In genomic region chr22:24982301-24983056, GRCh38 we compare ENCODE assay signal across 20 cellular contexts. TPM values are rescaled to one million over a fixed set of nuclear protein-coding genes. Genes with fewer than 3 reads are reported as not detected.
A peak's percentile ranks its signal among the peaks of the same experiment; 100 is the strongest.
DNase-seq lines count a peak whose midpoint lies in the region; ATAC-seq lines count a peak whose summit lies in the region.
"Had no signal": no experiment of that assay in that cellular context is flagged by ENCODE, and none has a peak within 500 bp of the region (broad histone marks: within the 10 kb centered on the region; RNA-seq: fewer than 3 reads in every experiment).

No MANE protein-coding gene starts in this region.

- H3K9ac ChIP-seq in HUES64 (ENCODE audit: low read depth, low read length) (peak overlapping the region; percentile 24; the same call in 1 of the 2 replicates), skeletal muscle tissue (ENCODE audit: low read depth in 1 of 3, low read length in 3 of 3) (peak overlapping the region in 1 of 3 donors; percentile 33)

- ATAC-seq in HG03439 (IDR thresholded peaks at IDR 0.05; ENCODE audit: unreplicated experiment), result no peak
- ATAC-seq: natural killer cell treated with Interleukin-12 subunit alpha and Interleukin-12 subunit beta and Interleukin-15 and Interleukin-18, amount 100 ng/mL, for 72 hours had no signal

- WGBS in HUES64, result 88% methylated on average over 8 of the region's 8 CpGs

- H3K4me3 ChIP-seq in HUES64 (ENCODE audit: low read length), result no peak overlapping the region
- no peak overlapping the region for H3K4me3 ChIP-seq in skeletal muscle tissue (ENCODE audit: low read length in 3 of 3)
- no peak overlapping the region for H3K4me3 ChIP-seq in effector memory CD4-positive, alpha-beta T cell (ENCODE audit: insufficient read depth, low read depth, low read length, poor library complexity, severe bottlenecking)

- H3K36me3 ChIP-seq in HUES64 (ENCODE audit: insufficient read depth, low read length) (no peaks in the 10 kb centered on the region), skeletal muscle tissue (ENCODE audit: control insufficient read depth in 3 of 3, insufficient read depth in 3 of 3, low read length in 3 of 3) (no peaks in the 10 kb centered on the region)
- no peaks in the 10 kb centered on the region for H3K36me3 ChIP-seq in effector memory CD4-positive, alpha-beta T cell (ENCODE audit: control insufficient read depth, insufficient read depth, low read length)

- peaks cover 32% of the 10 kb centered on the region for H3K4me1 ChIP-seq in HUES64 (ENCODE audit: insufficient read depth, low read length)
- H3K4me1 ChIP-seq in skeletal muscle tissue (ENCODE audit: control insufficient read depth in 3 of 3, insufficient read depth in 3 of 3, low read length in 3 of 3), result peaks cover 15 to 30% (median 22%) of the 10 kb centered on the region in 3 donors
- H3K4me1 ChIP-seq in effector memory CD4-positive, alpha-beta T cell (ENCODE audit: control insufficient read depth, insufficient read depth, low read length, poor library complexity, severe bottlenecking), result no peaks in the 10 kb centered on the region
- H3K4me1 ChIP-seq: Caco-2 had no signal

- H3K27me3 ChIP-seq in HUES64 (ENCODE audit: insufficient read depth, low read length) (no peaks in the 10 kb centered on the region), layer of hippocampus (ENCODE audit: control insufficient read depth, insufficient read depth, low read length) (no peaks in the 10 kb centered on the region), skeletal muscle tissue (ENCODE audit: control insufficient read depth in 3 of 3, insufficient read depth in 3 of 3, low read length in 3 of 3) (no peaks in the 10 kb centered on the region)
- no peaks in the 10 kb centered on the region for H3K27me3 ChIP-seq in effector memory CD4-positive, alpha-beta T cell (replicated peaks; ENCODE audit: control insufficient read depth, insufficient read depth, low read length, poor library complexity, severe bottlenecking)

- no peaks in the 10 kb centered on the region for H3K9me3 ChIP-seq in HUES64 (ENCODE audit: insufficient read depth, low read depth, low read length)
- H3K9me3 ChIP-seq in skeletal muscle tissue (ENCODE audit: control insufficient read depth in 3 of 3, low read length in 3 of 3), result no peaks in the 10 kb centered on the region
- no peaks in the 10 kb centered on the region for H3K9me3 ChIP-seq in effector memory CD4-positive, alpha-beta T cell (ENCODE audit: control insufficient read depth, low read length)
- H3K9me3 ChIP-seq: Caco-2 had no signal

- DNase-seq in astrocyte of the hippocampus (ENCODE audit: low read depth, low spot score) (peak; percentile 35), NCI-H69 (lab: John Stamatoyannopoulos, UW) (no peak), NCI-H2029 (lab: John Stamatoyannopoulos, UW) (no peak)
- no peak for DNase-seq in effector memory CD4-positive, alpha-beta T cell
- DNase-seq: activated CD4-positive, alpha-beta T cell treated with anti-CD3 and anti-CD28 coated beads for 4 hours; activated gamma-delta T cell; AML-193; aorta; Caco-2; NCI-H1436 treated with DMSO at 0.1 percent for 48 hours; SHP77 treated with DMSO at 0.1 percent for 48 hours; stimulated activated CD4-positive, alpha-beta T cell treated with anti-CD3 and anti-CD28 coated beads, Interleukin-1b, Interleukin-23, amount 100 ng/mL, for 48 hours; T-helper 9 cell had no signal

- H3K27ac ChIP-seq in HUES64 (ENCODE audit: low read depth, low read length) (no peak overlapping the region), layer of hippocampus (ENCODE audit: low read depth, low read length) (peak overlapping the region; percentile 21), skeletal muscle tissue (ENCODE audit: low read depth, low read length) (peak overlapping the region; percentile 36)
- no peak overlapping the region for H3K27ac ChIP-seq in effector memory CD4-positive, alpha-beta T cell (ENCODE audit: insufficient read depth, low read length, poor library complexity, severe bottlenecking)

RNA-seq across cellular contexts. Expression of gene KIAA1671, which starts 30.0 kb away (rescaled TPM):
- polyA plus RNA-seq in HUES64 (2013, experiment 1 of 2), result 7.7 TPM
- polyA plus RNA-seq in HUES64 (2013, experiment 2 of 2), result 8.5 TPM
- 11.5 TPM for total RNA-seq in skeletal muscle tissue

RNA-seq across cellular contexts. Expression of gene LHFPL7, which starts 36.0 kb away (rescaled TPM):
- not detected for polyA plus RNA-seq in HUES64 (2013, experiment 1 of 2)
- not detected for polyA plus RNA-seq in HUES64 (2013, experiment 2 of 2)
- not detected for total RNA-seq in skeletal muscle tissue
- total RNA-seq: aorta; Caco-2; LHCN-M2; natural killer cell treated with Interleukin-12 subunit alpha and Interleukin-12 subunit beta and Interleukin-15 and Interleukin-18, amount 100 ng/mL, for 72 hours; temporal lobe had no signal
- polyA plus RNA-seq: aorta had no signal

Comparison
In these comparisons a context has a peak if more than half of its experiments do, and no peak if none do; other contexts are left out.
1. H3K27ac ChIP-seq: peak in layer of hippocampus (single experiment) and skeletal muscle tissue (single experiment); none in HUES64 (single experiment) and effector memory CD4-positive, alpha-beta T cell (single experiment).